14 cellular contexts compared by ENCODE assay signal in genomic region chr19:46728208-46728607, GRCh38. TPM values are rescaled to one million over a fixed set of nuclear protein-coding genes. Genes with fewer than 3 reads are reported as not detected.
DNase-seq lines count a peak whose midpoint lies in the region; ATAC-seq and TF ChIP-seq lines count a peak whose summit lies in the region.
"Had no signal": no experiment of that assay in that cellular context is flagged by ENCODE, and none has a peak within 500 bp of the region (broad histone marks: within the 10 kb centered on the region; RNA-seq: fewer than 3 reads in every experiment).

No MANE protein-coding gene starts in this region.

- 56 to 71% (median 59%) methylated on average over 6 to 14 of the region's 14 CpGs for WGBS in heart left ventricle, 4 donors
- 62% methylated on average over 12 of the region's 14 CpGs; no CpG with 5 or more reads in 1 of the 2 donors for WGBS in upper lobe of left lung, 2 donors

- H3K4me1 Mint-ChIP-seq in T-helper 2 cell treated with Interferon-gamma antibody and Interleukin-4, amounts not matched to agents 5 μg/mL and 100 μg/mL, for 36 hours (ENCODE audit: low read depth), result peaks cover 9% of the 10 kb centered on the region
- peaks cover 33% of the 10 kb centered on the region for H3K4me1 Mint-ChIP-seq in nephron

- H3K4me3 ChIP-seq in heart left ventricle, result peak overlapping the region in 3 of 12 donors; percentile 0 to 31 (median 24)
- no peak overlapping the region for H3K4me3 ChIP-seq in upper lobe of left lung
- H3K4me3 ChIP-seq: K562 had no signal

- ATAC-seq in heart left ventricle, result peak; percentile 14 to 85 (median 44)
- peak in 1 of 2 donors; percentile 6 for ATAC-seq in upper lobe of left lung (ENCODE audit: low FRiP score in 2 of 2)

- TF ChIP-seq CTCF in heart left ventricle (IDR thresholded peaks at IDR 0.05), result no peak
- TF ChIP-seq CTCF in nephron (IDR thresholded peaks at IDR 0.05; ENCODE audit: unreplicated experiment in 3 of 3), result no peak
- TF ChIP-seq CTCF in upper lobe of left lung (IDR thresholded peaks at IDR 0.05), result no peak

- no peak overlapping the region for H3K4me3 Mint-ChIP-seq in T-helper 2 cell treated with Interferon-gamma antibody and Interleukin-4, amounts not matched to agents 5 μg/mL and 100 μg/mL, for 36 hours
- H3K4me3 Mint-ChIP-seq in nephron, result no peak overlapping the region
- H3K4me3 Mint-ChIP-seq: activated naive CD8-positive, alpha-beta T cell had no signal

- peak overlapping the region; percentile 73 for H3K27ac Mint-ChIP-seq in T-helper 2 cell treated with Interferon-gamma antibody and Interleukin-4, amounts not matched to agents 5 μg/mL and 100 μg/mL, for 36 hours
- H3K27ac Mint-ChIP-seq in nephron, result peak overlapping the region; percentile 66 to 83 (median 77)

- H3K36me3 ChIP-seq in heart left ventricle, result peaks cover 0 to 98% (median 93%) of the 10 kb centered on the region in 9 donors
- peaks cover 46 to 100% (median 83%) of the 10 kb centered on the region in 4 donors for H3K36me3 ChIP-seq in upper lobe of left lung

- no peak for TF ChIP-seq EP300 in upper lobe of left lung (IDR thresholded peaks at IDR 0.05)

- peaks cover 44% of the 10 kb centered on the region for H3K36me3 Mint-ChIP-seq in T-helper 2 cell treated with Interferon-gamma antibody and Interleukin-4, amounts not matched to agents 5 μg/mL and 100 μg/mL, for 36 hours (ENCODE audit: low read depth)
- peaks cover 51% of the 10 kb centered on the region for H3K36me3 Mint-ChIP-seq in nephron (ENCODE audit: low read depth)
- H3K36me3 Mint-ChIP-seq: activated naive CD8-positive, alpha-beta T cell had no signal

- DNase-seq in T-helper 2 cell treated with Interferon-gamma antibody and Interleukin-4, amounts not matched to agents 5 μg/mL and 100 μg/mL, for 36 hours (ENCODE audit: low spot score), result no peak
- no peak for DNase-seq in T-helper 2 cell
- DNase-seq in heart left ventricle, result peak in 4 of 5 donors; percentile 63 to 80 (median 74)
- DNase-seq in upper lobe of left lung, result no peak
- DNase-seq in NCI-H128 (lab: John Stamatoyannopoulos, UW; ENCODE audit: unreplicated experiment), result no peak
- DNase-seq in A172 (ENCODE audit: low spot score), result no peak
- no peak for DNase-seq in NCI-H748 (lab: John Stamatoyannopoulos, UW; ENCODE audit: unreplicated experiment)
- DNase-seq: DMS79 treated with DMSO at 0.1 percent for 48 hours, NCI-H1092 treated with DMSO at 0.1 percent for 48 hours, NCI-H2171 had no signal

- H3K27me3 ChIP-seq in heart left ventricle (no peaks in the 10 kb centered on the region), upper lobe of left lung (no peaks in the 10 kb centered on the region)

- intact Hi-C loops in heart left ventricle (cut with DNase I), result loop anchor here in 5 of 10 donors (1.0 to 2.0 kb wide), 4 partner anchors 13 to 24 kb away; no protein-coding TSS in a partner anchor

- TF ChIP-seq POLR2A in heart left ventricle (IDR thresholded peaks at IDR 0.05) (no peak), upper lobe of left lung (IDR thresholded peaks at IDR 0.05) (no peak)

- H3K9me3 Mint-ChIP-seq in T-helper 2 cell treated with Interferon-gamma antibody and Interleukin-4, amounts not matched to agents 5 μg/mL and 100 μg/mL, for 36 hours, result no peaks in the 10 kb centered on the region
- H3K9me3 Mint-ChIP-seq in nephron, result no peaks in the 10 kb centered on the region

- H3K27ac ChIP-seq in heart left ventricle, result peak overlapping the region; percentile 39 to 87 (median 71)
- H3K27ac ChIP-seq in upper lobe of left lung, result peak overlapping the region in 3 of 4 donors; percentile 23 to 69 (median 46)
- H3K27ac ChIP-seq: 22Rv1 had no signal

- peaks cover 0 to 62% (median 21%) of the 10 kb centered on the region in 12 donors for H3K4me1 ChIP-seq in heart left ventricle
- peaks cover 40 to 60% (median 44%) of the 10 kb centered on the region in 4 donors for H3K4me1 ChIP-seq in upper lobe of left lung

- H3K27me3 Mint-ChIP-seq in T-helper 2 cell treated with Interferon-gamma antibody and Interleukin-4, amounts not matched to agents 5 μg/mL and 100 μg/mL, for 36 hours (ENCODE audit: low read depth), result no peaks in the 10 kb centered on the region
- H3K27me3 Mint-ChIP-seq in nephron (ENCODE audit: low read depth), result no peaks in the 10 kb centered on the region
- H3K27me3 Mint-ChIP-seq: activated naive CD8-positive, alpha-beta T cell had no signal

- H3K9me3 ChIP-seq in heart left ventricle, result no peaks in the 10 kb centered on the region
- H3K9me3 ChIP-seq in upper lobe of left lung, result no peaks in the 10 kb centered on the region

RNA-seq across cellular contexts. Expression of gene PRKD2, which starts 11.3 kb away (rescaled TPM):
- total RNA-seq in heart left ventricle, result 10 to 100 TPM in 7 of 9 donors, 1 to 10 TPM in 2; 8.4 to 32.8 (median 13.2) TPM
- polyA plus RNA-seq in heart left ventricle, result 10 to 100 TPM; 10.6 to 12.1 TPM
- total RNA-seq in upper lobe of left lung, result 10 to 100 TPM; 25.2 to 65.4 (median 50.3) TPM
- 13.3 and 18.8 TPM in 2 replicates for total RNA-seq in A172 (2014; rRNA removed; shearing (Covaris generic))

RNA-seq across cellular contexts. Expression of gene FKRP, which starts 17.6 kb away (rescaled TPM):
- total RNA-seq in heart left ventricle (10 to 100 TPM; 13.9 to 25.1 (median 19.8) TPM), upper lobe of left lung (10 to 100 TPM; 16.6 to 26.2 (median 19.3) TPM)
- polyA plus RNA-seq in heart left ventricle, result 10 to 100 TPM; 14.4 to 20.7 TPM
- 6.4 and 14.2 TPM in 2 replicates for total RNA-seq in A172 (2014; rRNA removed; shearing (Covaris generic))

RNA-seq across cellular contexts. Expression of gene STRN4, which starts 18.0 kb away (rescaled TPM):
- total RNA-seq in heart left ventricle (10 to 100 TPM; 41.0 to 93.6 (median 53.7) TPM), upper lobe of left lung (100 to 1,000 TPM in 2 of 6 donors, 10 to 100 TPM in 4; 59.8 to 168 (median 83.7) TPM)
- 10 to 100 TPM; 42.2 to 89.6 TPM for polyA plus RNA-seq in heart left ventricle
- 35.5 and 47.9 TPM in 2 replicates for total RNA-seq in A172 (2014; rRNA removed; shearing (Covaris generic))

Comparison
In these comparisons a context has a peak if more than half of its experiments do, and no peak if none do; other contexts are left out.
1. DNase-seq: peak in heart left ventricle (4 of 5); none in T-helper 2 cell treated with Interferon-gamma antibody and Interleukin-4, amounts not matched to agents 5 μg/mL and 100 μg/mL, for 36 hours (single experiment), T-helper 2 cell (0 of 5), upper lobe of left lung (0 of 2), NCI-H128 (single experiment), A172 (single experiment) and NCI-H748 (single experiment).